1 cellular context compared by ENCODE assay signal in the genomic region with DNA sequence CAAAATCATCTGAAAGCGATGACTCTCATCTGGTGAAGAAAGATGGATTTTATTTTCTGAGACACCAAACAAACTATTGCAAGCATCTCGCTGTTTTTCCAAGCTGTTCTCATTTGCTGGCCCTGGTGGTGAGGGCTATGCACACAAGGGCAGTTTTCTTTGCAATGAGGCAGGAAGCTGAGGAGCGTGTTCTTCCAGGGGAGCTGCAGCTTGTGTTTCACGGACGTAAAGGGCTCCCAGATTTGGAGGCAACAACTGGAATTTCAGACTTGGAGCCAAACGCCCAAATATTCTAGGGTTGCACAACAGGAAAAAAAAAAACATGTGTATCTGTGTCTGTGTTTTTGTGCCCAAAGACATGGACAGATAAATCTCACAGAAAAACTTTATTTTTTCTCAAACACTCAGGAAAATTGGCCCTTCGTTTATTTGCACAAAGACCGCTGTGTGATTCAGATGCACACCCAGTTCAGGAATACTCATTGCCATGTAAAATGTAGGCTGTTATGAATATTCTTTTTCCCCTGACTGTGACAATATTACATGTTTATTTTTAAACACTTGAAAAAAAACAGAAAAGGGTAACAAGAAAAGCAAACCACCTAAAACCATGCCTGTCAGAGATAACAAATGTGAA.
TF ChIP-seq lines count a peak whose summit lies in the region.

No MANE protein-coding gene starts in this region.

TF ChIP-seq in IMR-90, 13 proteins besides CTCF, POLR2A, EP300 and RAD21:
- TF ChIP-seq, protein P1, sequence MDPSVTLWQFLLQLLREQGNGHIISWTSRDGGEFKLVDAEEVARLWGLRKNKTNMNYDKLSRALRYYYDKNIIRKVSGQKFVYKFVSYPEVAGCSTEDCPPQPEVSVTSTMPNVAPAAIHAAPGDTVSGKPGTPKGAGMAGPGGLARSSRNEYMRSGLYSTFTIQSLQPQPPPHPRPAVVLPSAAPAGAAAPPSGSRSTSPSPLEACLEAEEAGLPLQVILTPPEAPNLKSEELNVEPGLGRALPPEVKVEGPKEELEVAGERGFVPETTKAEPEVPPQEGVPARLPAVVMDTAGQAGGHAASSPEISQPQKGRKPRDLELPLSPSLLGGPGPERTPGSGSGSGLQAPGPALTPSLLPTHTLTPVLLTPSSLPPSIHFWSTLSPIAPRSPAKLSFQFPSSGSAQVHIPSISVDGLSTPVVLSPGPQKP (IDR thresholded peaks at IDR 0.05; ENCODE audit: borderline replicate concordance, low read depth, low read length): no peak
- TF ChIP-seq CEBPB (IDR thresholded peaks at IDR 0.05; ENCODE audit: low read depth, low read length): peak; percentile 67; the same call in 1 of the 2 replicates
